In the genomic region with DNA sequence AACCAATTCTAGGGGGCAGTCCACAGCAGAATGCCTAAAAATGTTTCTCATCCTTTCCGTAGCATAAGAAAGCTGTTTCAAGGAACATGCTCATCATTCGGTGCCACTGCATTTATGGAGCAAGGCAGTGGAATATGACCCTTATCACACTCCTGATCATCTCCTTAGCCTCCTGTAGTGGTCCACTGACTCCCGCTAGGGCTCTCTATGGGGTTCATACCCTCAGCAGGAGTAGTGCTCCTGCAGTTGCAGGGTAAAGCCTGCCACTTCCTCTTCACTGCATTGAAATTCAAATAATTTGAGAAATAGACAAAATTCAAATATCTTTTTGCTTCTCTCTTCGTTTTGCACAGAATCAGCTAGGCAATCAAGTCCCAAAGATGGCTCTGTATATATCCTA, we compare ENCODE assay signal across 1 cellular context.
TF ChIP-seq lines count a peak whose summit lies in the region.

No MANE protein-coding gene starts in this region.

TF ChIP-seq in GM23338, 12 proteins besides CTCF, POLR2A, EP300 and RAD21 (continued from another document):
- TF ChIP-seq, protein P1, sequence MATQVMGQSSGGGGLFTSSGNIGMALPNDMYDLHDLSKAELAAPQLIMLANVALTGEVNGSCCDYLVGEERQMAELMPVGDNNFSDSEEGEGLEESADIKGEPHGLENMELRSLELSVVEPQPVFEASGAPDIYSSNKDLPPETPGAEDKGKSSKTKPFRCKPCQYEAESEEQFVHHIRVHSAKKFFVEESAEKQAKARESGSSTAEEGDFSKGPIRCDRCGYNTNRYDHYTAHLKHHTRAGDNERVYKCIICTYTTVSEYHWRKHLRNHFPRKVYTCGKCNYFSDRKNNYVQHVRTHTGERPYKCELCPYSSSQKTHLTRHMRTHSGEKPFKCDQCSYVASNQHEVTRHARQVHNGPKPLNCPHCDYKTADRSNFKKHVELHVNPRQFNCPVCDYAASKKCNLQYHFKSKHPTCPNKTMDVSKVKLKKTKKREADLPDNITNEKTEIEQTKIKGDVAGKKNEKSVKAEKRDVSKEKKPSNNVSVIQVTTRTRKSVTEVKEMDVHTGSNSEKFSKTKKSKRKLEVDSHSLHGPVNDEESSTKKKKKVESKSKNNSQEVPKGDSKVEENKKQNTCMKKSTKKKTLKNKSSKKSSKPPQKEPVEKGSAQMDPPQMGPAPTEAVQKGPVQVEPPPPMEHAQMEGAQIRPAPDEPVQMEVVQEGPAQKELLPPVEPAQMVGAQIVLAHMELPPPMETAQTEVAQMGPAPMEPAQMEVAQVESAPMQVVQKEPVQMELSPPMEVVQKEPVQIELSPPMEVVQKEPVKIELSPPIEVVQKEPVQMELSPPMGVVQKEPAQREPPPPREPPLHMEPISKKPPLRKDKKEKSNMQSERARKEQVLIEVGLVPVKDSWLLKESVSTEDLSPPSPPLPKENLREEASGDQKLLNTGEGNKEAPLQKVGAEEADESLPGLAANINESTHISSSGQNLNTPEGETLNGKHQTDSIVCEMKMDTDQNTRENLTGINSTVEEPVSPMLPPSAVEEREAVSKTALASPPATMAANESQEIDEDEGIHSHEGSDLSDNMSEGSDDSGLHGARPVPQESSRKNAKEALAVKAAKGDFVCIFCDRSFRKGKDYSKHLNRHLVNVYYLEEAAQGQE (IDR thresholded peaks at IDR 0.05; ENCODE audit: unreplicated experiment) = no peak
- TF ChIP-seq STAT1 (IDR thresholded peaks at IDR 0.05; ENCODE audit: unreplicated experiment) (no peak), ZNF114 (CRISPR knock-in tag; IDR thresholded peaks at IDR 0.05) (no peak), CREB1 (CRISPR knock-in tag; IDR thresholded peaks at IDR 0.05; ENCODE audit: low read depth) (no peak), EZH2phosphoT487 (IDR thresholded peaks at IDR 0.05; ENCODE audit: unreplicated experiment) (no peak), EZH2 (IDR thresholded peaks at IDR 0.05; ENCODE audit: low read depth, unreplicated experiment) (no peak), ZNF462 (CRISPR knock-in tag; IDR thresholded peaks at IDR 0.05) (no peak), JUNB (IDR thresholded peaks at IDR 0.05; ENCODE audit: unreplicated experiment) (no peak)
